In genomic region chr13:78430811-78431210, GRCh38 we compare ENCODE assay signal across 20 cellular contexts.
A peak's percentile ranks its signal among the peaks of the same experiment; 100 is the strongest.
DNase-seq lines count a peak whose midpoint lies in the region; ATAC-seq and TF ChIP-seq lines count a peak whose summit lies in the region.
"Had no signal": no experiment of that assay in that cellular context is flagged by ENCODE, and none has a peak within 500 bp of the region (broad histone marks: within the 10 kb centered on the region; RNA-seq: fewer than 3 reads in every experiment).

No MANE protein-coding gene starts in this region.

- H3K27me3 Mint-ChIP-seq in WTC11 (ENCODE audit: low read depth) (no peaks in the 10 kb centered on the region), nephron progenitor cell (ENCODE audit: low read depth, poor library complexity) (peaks cover 6% of the 10 kb centered on the region)

- H3K36me3 ChIP-seq in HUES48 (ENCODE audit: control insufficient read depth, insufficient read depth, low read length): no peaks in the 10 kb centered on the region
- H3K36me3 ChIP-seq: MG63 had no signal

- no peaks in the 10 kb centered on the region for H3K9me3 ChIP-seq in HUES48 (ENCODE audit: control insufficient read depth, insufficient read depth, low read length)
- H3K9me3 ChIP-seq: MG63 had no signal

- H3K4me3 Mint-ChIP-seq in WTC11 (no peak overlapping the region), nephron progenitor cell (peak overlapping the region; percentile 40)

- peak overlapping the region; percentile 68 for H3K27ac Mint-ChIP-seq in WTC11
- H3K27ac Mint-ChIP-seq in nephron progenitor cell: peak overlapping the region; percentile 95
- H3K27ac Mint-ChIP-seq: CD4-positive, alpha-beta memory T cell had no signal

- H3K4me1 Mint-ChIP-seq in WTC11: peaks cover 51% of the 10 kb centered on the region
- H3K4me1 Mint-ChIP-seq in nephron progenitor cell: peaks cover 22% of the 10 kb centered on the region
- H3K4me1 Mint-ChIP-seq: CD4-positive, alpha-beta memory T cell had no signal

- ATAC-seq in WTC11 (peak; percentile 10; the same call in 1 of the 2 replicates), HG03097 (IDR thresholded peaks at IDR 0.05; ENCODE audit: low FRiP score, unreplicated experiment) (no peak)
- ATAC-seq: HCT116, K562 had no signal

- CTCF ChIA-PET in WTC11 (lab: Charles Lee): no interaction called here

- H3K4me1 ChIP-seq in HUES48 (ENCODE audit: control insufficient read depth, insufficient read depth, low read length): peaks cover 20% of the 10 kb centered on the region

- H3K27ac ChIP-seq in HUES48 (ENCODE audit: low read depth, low read length): peak overlapping the region; percentile 35

- no peaks in the 10 kb centered on the region for H3K27me3 ChIP-seq in HUES48 (ENCODE audit: control insufficient read depth, insufficient read depth, low read length)
- H3K27me3 ChIP-seq: MG63 had no signal

- H3K9me3 Mint-ChIP-seq in WTC11 (no peaks in the 10 kb centered on the region), nephron progenitor cell (no peaks in the 10 kb centered on the region)

- TF ChIP-seq CTCF in WTC11 (IDR thresholded peaks at IDR 0.05) (no peak), nephron progenitor cell (IDR thresholded peaks at IDR 0.05) (no peak)

- POLR2A ChIA-PET in WTC11 (lab: Charles Lee): no interaction called here

- no peak overlapping the region for H3K9ac ChIP-seq in HUES48 (ENCODE audit: low read depth, low read length)

- DNase-seq in WTC11 (ENCODE audit: low spot score) (no peak), nephron progenitor cell (no peak), NCI-H2081 (lab: John Stamatoyannopoulos, UW) (no peak), NCI-H1105 (lab: John Stamatoyannopoulos, UW) (no peak), activated T-cell treated with anti-CD3 and anti-CD28 coated beads for 4 hours (no peak)
- DNase-seq: C1 segment of cervical spinal cord; CD4-positive, alpha-beta memory T cell; COR-L47; GOT3; MG63; NCI-H1694; NCI-H2029 treated with DMSO at 0.1 percent for 48 hours; NCI-H2227 treated with DMSO at 0.1 percent for 48 hours; NCI-H526 treated with DMSO at 0.1 percent for 48 hours; Right ventricle myocardium superior; RPMI8226 had no signal

- H3K36me3 Mint-ChIP-seq in WTC11: no peaks in the 10 kb centered on the region
- no peaks in the 10 kb centered on the region for H3K36me3 Mint-ChIP-seq in nephron progenitor cell (ENCODE audit: low read depth)
- H3K36me3 Mint-ChIP-seq: CD4-positive, alpha-beta memory T cell had no signal

- no peak overlapping the region for H3K4me3 ChIP-seq in HUES48 (ENCODE audit: low read depth, low read length)
- H3K4me3 ChIP-seq: K562, MG63 had no signal

TF ChIP-seq in WTC11, 78 proteins besides CTCF, POLR2A, EP300 and RAD21:
- TF ChIP-seq SMAD4 (CRISPR knock-in tag; IDR thresholded peaks at IDR 0.05) (no peak), NR1H2 (CRISPR knock-in tag; IDR thresholded peaks at IDR 0.05) (no peak), CREB1 (CRISPR knock-in tag; IDR thresholded peaks at IDR 0.05) (no peak), FOXK1 (CRISPR knock-in tag; IDR thresholded peaks at IDR 0.05) (no peak)
- TF ChIP-seq, protein P1, sequence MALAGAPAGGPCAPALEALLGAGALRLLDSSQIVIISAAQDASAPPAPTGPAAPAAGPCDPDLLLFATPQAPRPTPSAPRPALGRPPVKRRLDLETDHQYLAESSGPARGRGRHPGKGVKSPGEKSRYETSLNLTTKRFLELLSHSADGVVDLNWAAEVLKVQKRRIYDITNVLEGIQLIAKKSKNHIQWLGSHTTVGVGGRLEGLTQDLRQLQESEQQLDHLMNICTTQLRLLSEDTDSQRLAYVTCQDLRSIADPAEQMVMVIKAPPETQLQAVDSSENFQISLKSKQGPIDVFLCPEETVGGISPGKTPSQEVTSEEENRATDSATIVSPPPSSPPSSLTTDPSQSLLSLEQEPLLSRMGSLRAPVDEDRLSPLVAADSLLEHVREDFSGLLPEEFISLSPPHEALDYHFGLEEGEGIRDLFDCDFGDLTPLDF (CRISPR knock-in tag; IDR thresholded peaks at IDR 0.05): no peak
